14 cellular contexts compared by ENCODE assay signal in genomic region chr5:141529873-141530272, GRCh38. TPM values are rescaled to one million over a fixed set of nuclear protein-coding genes. Genes with fewer than 3 reads are reported as not detected.
DNase-seq lines count a peak whose midpoint lies in the region; ATAC-seq and TF ChIP-seq lines count a peak whose summit lies in the region.
"Had no signal": no experiment of that assay in that cellular context is flagged by ENCODE, and none has a peak within 500 bp of the region (broad histone marks: within the 10 kb centered on the region; RNA-seq: fewer than 3 reads in every experiment).

No MANE protein-coding gene starts in this region.

- H3K4me3 ChIP-seq in adrenal gland = no peak overlapping the region
- no peak overlapping the region for H3K4me3 ChIP-seq in suprapubic skin

- no peak for TF ChIP-seq EP300 in suprapubic skin (IDR thresholded peaks at IDR 0.05)

- no peak for TF ChIP-seq CTCF in adrenal gland (IDR thresholded peaks at IDR 0.05)
- TF ChIP-seq CTCF in suprapubic skin (IDR thresholded peaks at IDR 0.05) = no peak

- intact Hi-C loops in adrenal gland (cut with DNase I) = loop anchor here (10.0 kb wide), 2 partner anchors 105 to 115 kb away; partner anchors contain the start of genes PCDHGA10 (in 1 of the 2), PCDHGA11 (in 1 of the 2) and PCDHGB7 (in 1 of the 2)

- H3K9me3 ChIP-seq in adrenal gland (replicated peaks in 1 of 3) (no peaks in the 10 kb centered on the region), suprapubic skin (no peaks in the 10 kb centered on the region)

- peaks cover 24 to 27% of the 10 kb centered on the region in 2 donors for H3K4me1 ChIP-seq in adrenal gland (replicated peaks in 1 of 2)
- peaks cover 39% of the 10 kb centered on the region for H3K4me1 ChIP-seq in suprapubic skin

- H3K36me3 ChIP-seq in adrenal gland (replicated peaks in 1 of 2) = peaks cover 0 to 25% of the 10 kb centered on the region in 2 donors
- peaks cover 40% of the 10 kb centered on the region for H3K36me3 ChIP-seq in suprapubic skin

- peak overlapping the region; percentile 61 to 94 (median 81) for H3K27ac ChIP-seq in adrenal gland
- H3K27ac ChIP-seq in suprapubic skin = peak overlapping the region; percentile 77

- TF ChIP-seq POLR2A in adrenal gland (IDR thresholded peaks at IDR 0.05) = no peak
- TF ChIP-seq POLR2A in suprapubic skin (IDR thresholded peaks at IDR 0.05) = no peak

- ATAC-seq in GM18868 (IDR thresholded peaks at IDR 0.05; ENCODE audit: unreplicated experiment) (peak; percentile 43), HG02763 (IDR thresholded peaks at IDR 0.05; ENCODE audit: unreplicated experiment) (peak; percentile 48), HG03097 (IDR thresholded peaks at IDR 0.05; ENCODE audit: low FRiP score, unreplicated experiment) (no peak)
- ATAC-seq: Right ventricle myocardium inferior, sciatic nerve had no signal

- DNase-seq in adrenal gland = no peak
- no peak for DNase-seq in suprapubic skin (ENCODE audit: low spot score in 2 of 2)
- DNase-seq in COR-L47 (lab: John Stamatoyannopoulos, UW) = no peak
- DNase-seq in stimulated activated naive CD4-positive, alpha-beta T cell (lab: John Stamatoyannopoulos, UW) = no peak
- DNase-seq in SKM-1 (lab: John Stamatoyannopoulos, UW; ENCODE audit: unreplicated experiment) = no peak
- DNase-seq: activated naive CD4-positive, alpha-beta T cell treated with anti-CD3 and anti-CD28 coated beads, Interleukin-2, amount 10 ng/mL, durations not matched to agents 7 days and 5 days; dermis blood vessel endothelial cell; head of caudate nucleus; midbrain had no signal

- H3K27me3 ChIP-seq in adrenal gland (no peaks in the 10 kb centered on the region), suprapubic skin (no peaks in the 10 kb centered on the region)

- 74 to 86% (median 80%) methylated on average over 7 of the region's 7 CpGs for WGBS in adrenal gland, 4 donors
- 96% methylated on average over 7 of the region's 7 CpGs for WGBS in suprapubic skin

RNA-seq across cellular contexts. Expression of gene PCDHGC5, which starts 41.0 kb away (rescaled TPM):
- total RNA-seq in adrenal gland = 1 to 10 TPM in 7 of 8 donors, under 1 TPM in 1; 0.77 to 5.2 (median 3.1) TPM
- 1 to 10 TPM in 1 of 3 donors, under 1 TPM in 2; 0.10 to 1.1 (median 0.33) TPM for polyA plus RNA-seq in adrenal gland
- 10 to 100 TPM in 1 of 4 donors, 1 to 10 TPM in 3; 1.6 to 10.5 (median 3.2) TPM for total RNA-seq in suprapubic skin

RNA-seq across cellular contexts. Expression of gene PCDHGC4, which starts 45.0 kb away (rescaled TPM):
- total RNA-seq in adrenal gland (1 to 10 TPM in 7 of 8 donors, under 1 TPM in 1; 0.30 to 6.1 (median 2.2) TPM), suprapubic skin (10 to 100 TPM in 3 of 4 donors, 1 to 10 TPM in 1; 2.7 to 30.6 (median 15.0) TPM)
- polyA plus RNA-seq in adrenal gland = 1 to 10 TPM in 1 of 3 donors, under 1 TPM in 2; 0.03 to 1.0 (median 0.53) TPM

RNA-seq across cellular contexts. Expression of gene PCDHGC3, which starts 54.1 kb away (rescaled TPM):
- total RNA-seq in adrenal gland = 100 to 1,000 TPM in 1 of 8 donors, 10 to 100 TPM in 7; 43.3 to 103 (median 77.6) TPM
- 100 to 1,000 TPM in 1 of 3 donors, 10 to 100 TPM in 2; 70.4 to 112 (median 90.9) TPM for polyA plus RNA-seq in adrenal gland
- total RNA-seq in suprapubic skin = 10 to 100 TPM; 30.0 to 73.4 (median 60.4) TPM
